In genomic region chr9:136054798-136055714, GRCh38 we compare ENCODE assay signal across 22 cellular contexts. TPM values are rescaled to one million over a fixed set of nuclear protein-coding genes. Genes with fewer than 3 reads are reported as not detected.
DNase-seq lines count a peak whose midpoint lies in the region; ATAC-seq and TF ChIP-seq lines count a peak whose summit lies in the region.
"Had no signal": no experiment of that assay in that cellular context is flagged by ENCODE, and none has a peak within 500 bp of the region (broad histone marks: within the 10 kb centered on the region; RNA-seq: fewer than 3 reads in every experiment).

No MANE protein-coding gene starts in this region.

- H3K4me1 ChIP-seq in SK-N-SH (ENCODE audit: control insufficient read depth in 1 of 2, insufficient read depth in 2 of 2, low read depth in 1 of 2, low read length in 1 of 2) (peaks cover 32 to 45% of the 10 kb centered on the region in 2 experiments; a peak in 3 of 4 replicates), HCT116 (ENCODE audit: control insufficient read depth in 1 of 2, insufficient read depth in 2 of 2, low read length in 2 of 2) (peaks cover 48 to 65% of the 10 kb centered on the region in 2 experiments), neural progenitor cell (peaks cover 52% of the 10 kb centered on the region), HAP-1 (peaks cover 36% of the 10 kb centered on the region)

- ATAC-seq in SK-N-SH treated with all-trans-retinoic acid at 6 μM for 48 hours (no peak), HCT116 (no peak), HG03432 (IDR thresholded peaks at IDR 0.05; ENCODE audit: unreplicated experiment) (no peak)

- H3K4me3 Mint-ChIP-seq in chondrocyte (ENCODE audit: unreplicated experiment) (no peak overlapping the region), neural progenitor cell (peak overlapping the region; percentile 64)
- H3K4me3 Mint-ChIP-seq: activated CD4-positive, alpha-beta memory T cell treated with anti-CD3 and anti-CD28 coated beads for 36 hours; activated naive CD4-positive, alpha-beta T cell treated with anti-CD3 and anti-CD28 coated beads, Interleukin-2, amount 50 U/mL, for 24 hours had no signal

- no peak for TF ChIP-seq CTCF in SK-N-SH (IDR thresholded peaks at IDR 0.05)
- TF ChIP-seq CTCF in HCT116 (IDR thresholded peaks at IDR 0.05 in 2 of 3, conservative IDR thresholded peaks at IDR 0.05 in 1 of 3; ENCODE audit: borderline replicate concordance in 1 of 3, insufficient read depth in 1 of 3, low read depth in 2 of 3, low read length in 2 of 3), result no peak
- TF ChIP-seq CTCF in chondrocyte (IDR thresholded peaks at IDR 0.05), result no peak
- TF ChIP-seq CTCF in neural progenitor cell (IDR thresholded peaks at IDR 0.05), result no peak

- no peaks in the 10 kb centered on the region for H3K27me3 ChIP-seq in SK-N-SH (ENCODE audit: insufficient read depth)
- H3K27me3 ChIP-seq in HCT116 (ENCODE audit: insufficient read depth, low read length), result no peaks in the 10 kb centered on the region
- H3K27me3 ChIP-seq in neural progenitor cell, result peaks cover 19% of the 10 kb centered on the region
- no peaks in the 10 kb centered on the region for H3K27me3 ChIP-seq in HAP-1 (ENCODE audit: low read depth)

- TF ChIP-seq RAD21 in SK-N-SH (IDR thresholded peaks at IDR 0.05; ENCODE audit: low read length), result no peak
- no peak for TF ChIP-seq RAD21 in HCT116 (IDR thresholded peaks at IDR 0.05; ENCODE audit: low read depth)

- no peak overlapping the region for H3K27ac ChIP-seq in SK-N-SH (ENCODE audit: low read depth in 2 of 2, low read length in 1 of 2)
- H3K27ac ChIP-seq in HCT116 (ENCODE audit: low read depth, low read length), result no peak overlapping the region
- H3K27ac ChIP-seq in neural progenitor cell, result no peak overlapping the region
- H3K27ac ChIP-seq: 22Rv1, spleen, WERI-Rb-1 had no signal

- H4K20me1 ChIP-seq in SK-N-SH (ENCODE audit: insufficient read depth), result peaks cover 33% of the 10 kb centered on the region
- H4K20me1 ChIP-seq in HCT116 (ENCODE audit: insufficient read depth), result no peaks in the 10 kb centered on the region
- peaks cover 40% of the 10 kb centered on the region for H4K20me1 ChIP-seq in neural progenitor cell (ENCODE audit: low read depth)

- H3K27ac Mint-ChIP-seq in chondrocyte (ENCODE audit: unreplicated experiment) (peak overlapping the region; percentile 25), neural progenitor cell (no peak overlapping the region)
- H3K27ac Mint-ChIP-seq: activated CD4-positive, alpha-beta memory T cell treated with anti-CD3 and anti-CD28 coated beads for 36 hours; activated naive CD4-positive, alpha-beta T cell treated with anti-CD3 and anti-CD28 coated beads, Interleukin-2, amount 50 U/mL, for 24 hours; naive thymus-derived CD8-positive, alpha-beta T cell had no signal

- CTCF ChIA-PET in SK-N-SH (lab: Yijun Ruan, JAX), result interaction anchor here (1.7 to 4.0 kb wide), 2 partner anchors 35 to 87 kb away, joined by 4 to 25 read pairs; no protein-coding TSS in a partner anchor
- CTCF ChIA-PET in HCT116 (lab: Charles Lee), result no interaction called here

- RAD21 ChIA-PET in HCT116 (lab: Charles Lee; ENCODE audit: low non-redundant PET in 1 of 2, low total read pairs in 2 of 2, uncharacterized antibody in 2 of 2, unreplicated experiment in 2 of 2), result no interaction called here

- in situ Hi-C loops in HAP-1 (cut with MboI; ENCODE audit: low sequenced_read_pairs), result no loop called here

- peaks cover 60% of the 10 kb centered on the region for H3K4me1 Mint-ChIP-seq in chondrocyte (ENCODE audit: low read depth)
- H3K4me1 Mint-ChIP-seq in neural progenitor cell, result peaks cover 33% of the 10 kb centered on the region

- TF ChIP-seq EP300 in SK-N-SH (IDR thresholded peaks at IDR 0.05; ENCODE audit: borderline replicate concordance in 1 of 2, low read depth in 1 of 2, low read length in 1 of 2), result no peak

- H3K9me2 ChIP-seq in SK-N-SH, result no peaks in the 10 kb centered on the region
- no peaks in the 10 kb centered on the region for H3K9me2 ChIP-seq in HCT116 (ENCODE audit: insufficient read depth)

- H3K9me3 ChIP-seq in SK-N-SH (no peaks in the 10 kb centered on the region), HCT116 (ENCODE audit: control insufficient read depth in 1 of 2, insufficient read depth in 1 of 2, low read depth in 1 of 2, low read length in 2 of 2) (no peaks in the 10 kb centered on the region), neural progenitor cell (ENCODE audit: low read depth) (no peaks in the 10 kb centered on the region), HAP-1 (no peaks in the 10 kb centered on the region)
- H3K9me3 ChIP-seq: spleen had no signal

- H3K9ac ChIP-seq in SK-N-SH (no peak overlapping the region), HCT116 (ENCODE audit: low read length) (no peak overlapping the region), neural progenitor cell (no peak overlapping the region)

- no peak for DNase-seq in SK-N-SH
- DNase-seq in HCT116 (ENCODE audit: low read depth, low spot score), result no peak
- no peak for DNase-seq in chondrocyte (ENCODE audit: low spot score)
- DNase-seq in neural progenitor cell (ENCODE audit: low spot score), result no peak
- no peak for DNase-seq in HAP-1 (ENCODE audit: low spot score in 2 of 2)
- no peak for DNase-seq in NCI-H2196 (lab: John Stamatoyannopoulos, UW; ENCODE audit: unreplicated experiment)
- DNase-seq: activated CD4-positive, alpha-beta memory T cell treated with anti-CD3 and anti-CD28 coated beads for 36 hours; activated T-cell treated with anti-CD3 and anti-CD28 coated beads, Interleukin-2, amount 50 U/mL, for 1 hour; DMS53; foreskin fibroblast; mammary epithelial cell; NCI-H1436 treated with DMSO at 0.1 percent for 48 hours; NCI-H2171 treated with DMSO at 0.1 percent for 48 hours; NCI-H748 treated with DMSO at 0.1 percent for 48 hours; SHP77; spleen; WERI-Rb-1 had no signal

- POLR2A ChIA-PET in SK-N-SH (lab: Yijun Ruan, JAX) (no interaction called here), HCT116 (lab: Charles Lee) (no interaction called here)

- H3K27me3 Mint-ChIP-seq in chondrocyte (ENCODE audit: low read depth) (no peaks in the 10 kb centered on the region), neural progenitor cell (ENCODE audit: insufficient read depth, low read depth) (peaks cover 2% of the 10 kb centered on the region)

- H3K36me3 Mint-ChIP-seq in chondrocyte (ENCODE audit: low read depth) (no peaks in the 10 kb centered on the region), neural progenitor cell (no peaks in the 10 kb centered on the region)
- H3K36me3 Mint-ChIP-seq: activated CD4-positive, alpha-beta memory T cell treated with anti-CD3 and anti-CD28 coated beads for 36 hours had no signal

- no peak overlapping the region for H3K4me3 ChIP-seq in SK-N-SH (ENCODE audit: low read depth in 2 of 2, low read length in 1 of 2)
- no peak overlapping the region for H3K4me3 ChIP-seq in HCT116 (replicated peaks in 1 of 2; ENCODE audit: low read depth in 1 of 2, low read length in 2 of 2)
- no peak overlapping the region for H3K4me3 ChIP-seq in neural progenitor cell
- no peak overlapping the region for H3K4me3 ChIP-seq in HAP-1
- H3K4me3 ChIP-seq: spleen had no signal

- no peaks in the 10 kb centered on the region for H3K36me3 ChIP-seq in SK-N-SH (replicated peaks in 1 of 2; ENCODE audit: control insufficient read depth in 1 of 2, insufficient read depth in 2 of 2, low read length in 1 of 2)
- H3K36me3 ChIP-seq in HCT116 (ENCODE audit: control insufficient read depth in 1 of 2, insufficient read depth in 2 of 2, low read length in 2 of 2), result 0 out of 4 replicates have a peak, but pooled peaks cover 0 to 2% of the 10 kb centered on the region in 2 experiments
- H3K36me3 ChIP-seq in neural progenitor cell, result no peaks in the 10 kb centered on the region
- peaks cover 5% of the 10 kb centered on the region for H3K36me3 ChIP-seq in HAP-1 (replicated peaks)
- H3K36me3 ChIP-seq: WERI-Rb-1 had no signal

- no peaks in the 10 kb centered on the region for H3K9me3 Mint-ChIP-seq in chondrocyte (ENCODE audit: low read depth)
- no peaks in the 10 kb centered on the region for H3K9me3 Mint-ChIP-seq in neural progenitor cell
- H3K9me3 Mint-ChIP-seq: activated CD4-positive, alpha-beta memory T cell treated with anti-CD3 and anti-CD28 coated beads for 36 hours; activated naive CD4-positive, alpha-beta T cell treated with anti-CD3 and anti-CD28 coated beads, Interleukin-2, amount 50 U/mL, for 24 hours; naive thymus-derived CD8-positive, alpha-beta T cell had no signal

- peak overlapping the region; percentile 99; the same call in 1 of the 2 replicates for H3K4me2 ChIP-seq in SK-N-SH
- H3K4me2 ChIP-seq in HCT116 (ENCODE audit: low read length), result 0 out of 2 replicates have a peak overlapping the region, but pooled peaks have one; percentile 86
- H3K4me2 ChIP-seq in neural progenitor cell, result no peak overlapping the region

- H2AFZ ChIP-seq in SK-N-SH (ENCODE audit: low read depth), result no peak overlapping the region
- H2AFZ ChIP-seq in HCT116 (ENCODE audit: low read depth, low read length, poor library complexity, severe bottlenecking), result no peak overlapping the region
- no peak overlapping the region for H2AFZ ChIP-seq in neural progenitor cell (replicated peaks)

- TF ChIP-seq POLR2A in HCT116 (IDR thresholded peaks at IDR 0.05; ENCODE audit: borderline replicate concordance, extremely low read depth, insufficient read depth, insufficient read length), result no peak

- no TSS peak for BruUV-seq in HCT116 (replicated peaks; lab: Mats Ljungman, UMichigan)

- WGBS in SK-N-SH (ENCODE audit: low lambda C conversion rate), result 96% methylated on average over 7 of the region's 18 CpGs

- intact Hi-C loops in HCT116 (cut with micrococcal nuclease), result no loop called here

- H3F3A ChIP-seq in SK-N-SH (replicated peaks; ENCODE audit: insufficient read depth) (peaks cover 21% of the 10 kb centered on the region), neural progenitor cell (ENCODE audit: low read depth) (peaks cover 27% of the 10 kb centered on the region)

- H3K79me2 ChIP-seq in SK-N-SH (ENCODE audit: insufficient read depth) (peaks cover 71% of the 10 kb centered on the region), HCT116 (ENCODE audit: insufficient read depth, low read length) (peaks cover 74% of the 10 kb centered on the region), neural progenitor cell (ENCODE audit: low read depth) (no peaks in the 10 kb centered on the region)

TF ChIP-seq in SK-N-SH, 30 proteins besides CTCF, POLR2A, EP300 and RAD21 (continues in another document):
- TF ChIP-seq CHD2 (IDR thresholded peaks at IDR 0.05; ENCODE audit: low read length, partially characterized antibody) (no peak), FOXJ3 (CRISPR knock-in tag; IDR thresholded peaks at IDR 0.05) (no peak)

TF ChIP-seq in HCT116, 20 proteins besides CTCF, POLR2A, EP300 and RAD21:
- no peak for TF ChIP-seq TCF7L2 (IDR thresholded peaks at IDR 0.05; ENCODE audit: borderline replicate concordance, extremely low read depth, insufficient read depth, insufficient read length)

RNA-seq across cellular contexts. Expression of gene NACC2, which starts 40.0 kb away (rescaled TPM):
- 18.4 and 22.1 TPM in 2 replicates for polyA plus RNA-seq in SK-N-SH (2012; rRNA removed)
- 11.0 and 14.6 TPM in 2 replicates for polyA plus RNA-seq in SK-N-SH (2012; cell fraction: cytosol; rRNA removed)
- 32.2 and 32.4 TPM in 2 replicates for polyA plus RNA-seq in SK-N-SH (2012; cell fraction: nucleus; rRNA removed)
- 27.8 TPM for total RNA-seq in HCT116 (2021; ENCODE audit: unreplicated experiment)
- polyA plus RNA-seq in HCT116 (2012), result 11.2 and 11.3 TPM in 2 replicates
- total RNA-seq in chondrocyte, result 42.6 to 52.4 TPM (median 51.0 TPM) in 3 replicates
- 4.5 and 9.1 TPM in 2 replicates for total RNA-seq in neural progenitor cell (ENCODE audit: low replicate concordance)
